ENCODE assay signal across 19 cellular contexts in genomic region chr2:28271231-28271913, GRCh38.
A peak's percentile ranks its signal among the peaks of the same experiment; 100 is the strongest.
DNase-seq lines count a peak whose midpoint lies in the region; ATAC-seq and TF ChIP-seq lines count a peak whose summit lies in the region.
"Had no signal": no experiment of that assay in that cellular context is flagged by ENCODE, and none has a peak within 500 bp of the region (broad histone marks: within the 10 kb centered on the region; RNA-seq: fewer than 3 reads in every experiment).

No MANE protein-coding gene starts in this region.

- no peaks in the 10 kb centered on the region for H3K36me3 ChIP-seq in ACC112 (ENCODE audit: insufficient read depth, low read length)
- no peaks in the 10 kb centered on the region for H3K36me3 ChIP-seq in sigmoid colon

- H3K9me3 Mint-ChIP-seq in activated CD4-positive, alpha-beta memory T cell treated with anti-CD3 and anti-CD28 coated beads, Interleukin-2, amount 10 ng/mL, durations not matched to agents 7 days and 5 days: no peaks in the 10 kb centered on the region
- H3K9me3 Mint-ChIP-seq: endodermal cell had no signal

- no peaks in the 10 kb centered on the region for H3K79me2 ChIP-seq in ACC112 (ENCODE audit: control insufficient read depth, insufficient read depth, low read length, unreplicated experiment)
- H3K79me2 ChIP-seq: parathyroid adenoma had no signal

- no peaks in the 10 kb centered on the region for H3K27me3 Mint-ChIP-seq in activated CD4-positive, alpha-beta memory T cell treated with anti-CD3 and anti-CD28 coated beads, Interleukin-2, amount 10 ng/mL, durations not matched to agents 7 days and 5 days

- H3K4me3 ChIP-seq in ACC112 (ENCODE audit: low read depth, low read length) (peak overlapping the region; percentile 39), sigmoid colon (no peak overlapping the region)
- H3K4me3 ChIP-seq: BLaER1 treated with 17β-estradiol and CSF1 and Interleukin-3, amounts not matched to agents 10 nM and 100 nM had no signal

- peaks cover 31% of the 10 kb centered on the region for H3K36me3 Mint-ChIP-seq in activated CD4-positive, alpha-beta memory T cell treated with anti-CD3 and anti-CD28 coated beads, Interleukin-2, amount 10 ng/mL, durations not matched to agents 7 days and 5 days (ENCODE audit: low read depth)

- no peak overlapping the region for H2AFZ ChIP-seq in ACC112 (ENCODE audit: low read length, unreplicated experiment)
- H2AFZ ChIP-seq: parathyroid adenoma had no signal

- peaks cover 55% of the 10 kb centered on the region for H3K4me1 ChIP-seq in ACC112 (ENCODE audit: control insufficient read depth, insufficient read depth, low read length, unreplicated experiment)
- H3K4me1 ChIP-seq in sigmoid colon: peaks cover 0 to 39% (median 34%) of the 10 kb centered on the region in 4 donors

- POLR2A ChIA-PET in activated CD4-positive, alpha-beta memory T cell treated with anti-CD3 and anti-CD28 coated beads, Interleukin-2, amount 10 ng/mL, durations not matched to agents 7 days and 5 days (lab: Charles Lee): interaction anchor here (1.9 to 5.9 kb wide), 2 partner anchors 20 to 120 kb away, joined by 8 to 34 read pairs; partner anchors contain the start of gene FOSL2

- TF ChIP-seq CTCF in GM13976 (IDR thresholded peaks at IDR 0.05; ENCODE audit: borderline replicate concordance, control extremely low read depth, extremely low read depth, insufficient read depth, missing control alignments) (no peak), sigmoid colon (IDR thresholded peaks at IDR 0.05) (no peak)

- H3K27ac Mint-ChIP-seq in activated CD4-positive, alpha-beta memory T cell treated with anti-CD3 and anti-CD28 coated beads, Interleukin-2, amount 10 ng/mL, durations not matched to agents 7 days and 5 days: peak overlapping the region; percentile 7

- WGBS in sigmoid colon, 2 donors: 23 to 48% methylated on average over 3 of the region's 3 CpGs

- CTCF ChIA-PET in activated CD4-positive, alpha-beta memory T cell treated with anti-CD3 and anti-CD28 coated beads, Interleukin-2, amount 10 ng/mL, durations not matched to agents 7 days and 5 days (lab: Charles Lee): no interaction called here

- in situ Hi-C loops in GM13976 (cut with MboI; ENCODE audit: low sequenced_read_pairs, unreplicated experiment): no loop called here

- DNase-seq in GM13976 (ENCODE audit: low spot score) (peak; percentile 25), myocyte (ENCODE audit: low read depth) (peak; percentile 69), sigmoid colon (no peak), anterior cingulate cortex (lab: John Stamatoyannopoulos, UW) (no peak), NCI-H345 (lab: John Stamatoyannopoulos, UW) (no peak)
- DNase-seq in activated CD4-positive, alpha-beta memory T cell treated with anti-CD3 and anti-CD28 coated beads, Interleukin-2, amount 10 ng/mL, durations not matched to agents 7 days and 5 days: no peak
- DNase-seq: activated naive CD4-positive, alpha-beta T cell treated with anti-CD3 and anti-CD28 coated beads, Interleukin-2, amount 50 U/mL, for 16 hours; caudate nucleus; endodermal cell; foreskin melanocyte; mesendoderm; NCI-H2081; NCI-H69; substantia nigra had no signal

- peak overlapping the region; percentile 30 for H3K27ac ChIP-seq in ACC112 (ENCODE audit: low read depth, low read length)
- no peak overlapping the region for H3K27ac ChIP-seq in sigmoid colon
- H3K27ac ChIP-seq: BLaER1 treated with 17β-estradiol and CSF1 and Interleukin-3, amounts not matched to agents 10 nM and 100 nM; parathyroid adenoma; RWPE1 had no signal

- ATAC-seq in GM21825 (IDR thresholded peaks at IDR 0.05; ENCODE audit: unreplicated experiment): no peak

- peaks cover 72% of the 10 kb centered on the region for H3K4me1 Mint-ChIP-seq in activated CD4-positive, alpha-beta memory T cell treated with anti-CD3 and anti-CD28 coated beads, Interleukin-2, amount 10 ng/mL, durations not matched to agents 7 days and 5 days

- no peak overlapping the region for H3K4me3 Mint-ChIP-seq in activated CD4-positive, alpha-beta memory T cell treated with anti-CD3 and anti-CD28 coated beads, Interleukin-2, amount 10 ng/mL, durations not matched to agents 7 days and 5 days
- H3K4me3 Mint-ChIP-seq: endodermal cell had no signal

- no peak for TF ChIP-seq POLR2A in sigmoid colon (IDR thresholded peaks at IDR 0.05)

- H3K27me3 ChIP-seq in ACC112 (ENCODE audit: insufficient read depth, low read length): no peaks in the 10 kb centered on the region
- no peaks in the 10 kb centered on the region for H3K27me3 ChIP-seq in sigmoid colon
- H3K27me3 ChIP-seq: BLaER1 treated with 17β-estradiol and CSF1 and Interleukin-3, amounts not matched to agents 10 nM and 100 nM had no signal

- intact Hi-C loops in sigmoid colon (cut with DNase I): loop anchor here (5.0 kb wide), 1 partner anchor 514 kb away; no protein-coding TSS in a partner anchor

- no peak for TF ChIP-seq EP300 in sigmoid colon (IDR thresholded peaks at IDR 0.05)

- no peaks in the 10 kb centered on the region for H3K9me3 ChIP-seq in sigmoid colon
- H3K9me3 ChIP-seq: BLaER1 treated with 17β-estradiol and CSF1 and Interleukin-3, amounts not matched to agents 10 nM and 100 nM had no signal

Comparison
In these comparisons a context has a peak if more than half of its experiments do, and no peak if none do; other contexts are left out.
1. DNase-seq: peak in GM13976 (single experiment) and myocyte (single experiment); none in activated CD4-positive, alpha-beta memory T cell treated with anti-CD3 and anti-CD28 coated beads, Interleukin-2, amount 10 ng/mL, durations not matched to agents 7 days and 5 days (single experiment), sigmoid colon (single experiment), anterior cingulate cortex (0 of 58) and NCI-H345 (single experiment).